8 cellular contexts compared by ENCODE assay signal in genomic region chr1:148952253-148952937, GRCh38.
DNase-seq lines count a peak whose midpoint lies in the region; ATAC-seq and TF ChIP-seq lines count a peak whose summit lies in the region.
"Not testable (repeated sequence)": the region's sequence is repeated elsewhere in the genome, so short reads cannot be mapped to it uniquely, and the experiment has no call there.

No MANE protein-coding gene starts in this region.

- peak overlapping the region in 9 of 11 experiments; percentile 43 to 67 (median 59); a peak in 14 of 22 replicates for H3K9ac ChIP-seq in BLaER1 treated with 17β-estradiol and CSF1 and Interleukin-3, amounts not matched to agents 10 nM and 100 nM

- intact Hi-C loops in activated naive CD4-positive, alpha-beta T cell treated with anti-CD3 and anti-CD28 coated beads for 36 hours (cut with micrococcal nuclease): not testable (repeated sequence)

- H4K20me1 ChIP-seq in BLaER1 treated with 17β-estradiol and CSF1 and Interleukin-3, amounts not matched to agents 10 nM and 100 nM: not testable (repeated sequence)

- not testable (repeated sequence) for H3K27me3 ChIP-seq in BLaER1 treated with 17β-estradiol and CSF1 and Interleukin-3, amounts not matched to agents 10 nM and 100 nM

- not testable (repeated sequence) for TF ChIP-seq CTCF in fibroblast of mammary gland (conservative IDR thresholded peaks at IDR 0.05; ENCODE audit: control insufficient read depth, insufficient read depth, low read depth, low read length)

- H3K9me3 ChIP-seq in BLaER1 treated with 17β-estradiol and CSF1 and Interleukin-3, amounts not matched to agents 10 nM and 100 nM (replicated peaks in 1 of 11): not testable (repeated sequence)

- not testable (repeated sequence) for H3K27me3 Mint-ChIP-seq in T-helper 1 cell treated with Interleukin-12 subunit alpha and Interleukin-12 subunit beta and Interleukin-4 antibody, amounts not matched to agents 30 μg/mL and 1 μg/mL, for 36 hours (ENCODE audit: low read depth); activated naive CD4-positive, alpha-beta T cell treated with anti-CD3 and anti-CD28 coated beads for 36 hours (ENCODE audit: low read depth); naive B cell

- H3K27ac ChIP-seq in BLaER1 treated with 17β-estradiol and CSF1 and Interleukin-3, amounts not matched to agents 10 nM and 100 nM: peak overlapping the region in 5 of 11 experiments; percentile 7 to 46 (median 40); a peak in 4 of 22 replicates

- H3K9me3 Mint-ChIP-seq in T-helper 1 cell treated with Interleukin-12 subunit alpha and Interleukin-12 subunit beta and Interleukin-4 antibody, amounts not matched to agents 30 μg/mL and 1 μg/mL, for 36 hours; activated naive CD4-positive, alpha-beta T cell treated with anti-CD3 and anti-CD28 coated beads for 36 hours; naive B cell: not testable (repeated sequence)

- peaks cover 11% of the 10 kb centered on the region for H3K4me1 Mint-ChIP-seq in T-helper 1 cell treated with Interleukin-12 subunit alpha and Interleukin-12 subunit beta and Interleukin-4 antibody, amounts not matched to agents 30 μg/mL and 1 μg/mL, for 36 hours (ENCODE audit: low read depth)
- peaks cover 13% of the 10 kb centered on the region for H3K4me1 Mint-ChIP-seq in activated naive CD4-positive, alpha-beta T cell treated with anti-CD3 and anti-CD28 coated beads for 36 hours (ENCODE audit: low read depth)
- peaks cover 3 to 10% (median 9%) of the 10 kb centered on the region in 3 donors for H3K4me1 Mint-ChIP-seq in naive B cell

- peak overlapping the region; percentile 89 for H3K4me3 Mint-ChIP-seq in T-helper 1 cell treated with Interleukin-12 subunit alpha and Interleukin-12 subunit beta and Interleukin-4 antibody, amounts not matched to agents 30 μg/mL and 1 μg/mL, for 36 hours
- peak overlapping the region; percentile 83 for H3K4me3 Mint-ChIP-seq in activated naive CD4-positive, alpha-beta T cell treated with anti-CD3 and anti-CD28 coated beads for 36 hours
- peak overlapping the region; percentile 85 to 96 (median 93) for H3K4me3 Mint-ChIP-seq in naive B cell

- peak overlapping the region; percentile 52 to 71 (median 63) for H3K4me3 ChIP-seq in BLaER1 treated with 17β-estradiol and CSF1 and Interleukin-3, amounts not matched to agents 10 nM and 100 nM
- H3K4me3 ChIP-seq in fibroblast of mammary gland (ENCODE audit: control insufficient read depth, low read depth, low read length): peak overlapping the region; percentile 64

- CTCF ChIA-PET in activated naive CD4-positive, alpha-beta T cell treated with anti-CD3 and anti-CD28 coated beads for 36 hours (lab: Charles Lee): not testable (repeated sequence)

- H3K4me2 ChIP-seq in BLaER1 treated with 17β-estradiol and CSF1 and Interleukin-3, amounts not matched to agents 10 nM and 100 nM: peak overlapping the region; percentile 66 to 87 (median 78)

- not testable (repeated sequence) for H3K36me3 ChIP-seq in BLaER1 treated with 17β-estradiol and CSF1 and Interleukin-3, amounts not matched to agents 10 nM and 100 nM

- not testable (repeated sequence) for H3K36me3 Mint-ChIP-seq in T-helper 1 cell treated with Interleukin-12 subunit alpha and Interleukin-12 subunit beta and Interleukin-4 antibody, amounts not matched to agents 30 μg/mL and 1 μg/mL, for 36 hours (ENCODE audit: low read depth); activated naive CD4-positive, alpha-beta T cell treated with anti-CD3 and anti-CD28 coated beads for 36 hours (ENCODE audit: low read depth); naive B cell

- peak; percentile 72 for DNase-seq in activated naive CD4-positive, alpha-beta T cell treated with anti-CD3 and anti-CD28 coated beads for 36 hours
- DNase-seq in fibroblast of mammary gland (ENCODE audit: low read depth): not testable (repeated sequence)
- peak; percentile 70 for DNase-seq in naive B cell
- peak; percentile 38 to 68 (median 44) for DNase-seq in stimulated activated CD4-positive, alpha-beta T cell treated with anti-CD3 and anti-CD28 coated beads, TNF-alpha, amount 100 ng/mL, for 24 hours (ENCODE audit: low read depth in 3 of 3)

- peak overlapping the region; percentile 87 for H3K27ac Mint-ChIP-seq in T-helper 1 cell treated with Interleukin-12 subunit alpha and Interleukin-12 subunit beta and Interleukin-4 antibody, amounts not matched to agents 30 μg/mL and 1 μg/mL, for 36 hours
- peak overlapping the region; percentile 81 for H3K27ac Mint-ChIP-seq in activated naive CD4-positive, alpha-beta T cell treated with anti-CD3 and anti-CD28 coated beads for 36 hours
- H3K27ac Mint-ChIP-seq in naive B cell: peak overlapping the region in 2 of 6 donors; percentile 53 to 54

- H3K4me1 ChIP-seq in BLaER1 treated with 17β-estradiol and CSF1 and Interleukin-3, amounts not matched to agents 10 nM and 100 nM: not testable (repeated sequence)

- ATAC-seq in GM21360 (IDR thresholded peaks at IDR 0.05; ENCODE audit: unreplicated experiment) (peak; percentile 67), HG03135 (IDR thresholded peaks at IDR 0.05; ENCODE audit: unreplicated experiment) (peak; percentile 75), naive B cell (ENCODE audit: low read depth in 2 of 2) (peak; percentile 79)
